ENCODE assay signal across 21 cellular contexts in the genomic region with DNA sequence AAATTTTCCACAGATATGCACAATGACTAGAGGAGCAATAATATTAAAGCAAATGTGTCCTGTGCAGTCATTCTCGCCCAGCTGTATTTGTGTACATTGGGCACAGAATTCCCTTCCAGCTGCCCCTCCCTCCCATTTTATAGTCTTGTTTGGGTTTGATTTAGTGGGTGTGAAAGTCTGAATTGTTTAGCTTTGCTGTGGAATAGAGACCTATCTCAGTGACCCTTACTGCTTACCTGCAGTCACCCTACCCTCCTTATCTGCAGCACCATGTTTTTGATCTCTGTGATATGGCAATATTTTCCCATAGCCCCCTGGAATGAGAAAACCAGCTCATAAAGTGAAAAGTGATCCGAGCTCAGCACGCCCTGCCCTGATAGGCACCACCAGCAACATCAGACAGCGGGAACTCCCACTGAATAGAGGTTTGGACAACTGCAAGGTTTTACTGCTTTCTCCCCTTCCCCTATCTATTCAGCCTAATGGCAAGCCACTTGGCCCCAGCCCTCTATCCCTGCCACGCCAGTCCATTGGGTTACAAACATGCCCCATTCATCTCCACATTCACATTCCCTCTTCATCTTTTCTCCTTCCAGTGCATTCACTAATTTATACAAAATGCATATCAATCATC.
DNase-seq lines count a peak whose midpoint lies in the region; ATAC-seq lines count a peak whose summit lies in the region.
"Had no signal": no experiment of that assay in that cellular context is flagged by ENCODE, and none has a peak within 500 bp of the region (broad histone marks: within the 10 kb centered on the region; RNA-seq: fewer than 3 reads in every experiment).

No MANE protein-coding gene starts in this region.

- no peaks in the 10 kb centered on the region for H3K36me3 Mint-ChIP-seq in activated naive CD8-positive, alpha-beta T cell treated with anti-CD3 and anti-CD28 coated beads for 36 hours
- H3K36me3 Mint-ChIP-seq in activated naive CD8-positive, alpha-beta T cell treated with anti-CD3 and anti-CD28 coated beads, Interleukin-2, amount 50 U/mL, for 24 hours (ENCODE audit: low read depth), result no peaks in the 10 kb centered on the region

- H3K27me3 Mint-ChIP-seq in activated naive CD8-positive, alpha-beta T cell treated with anti-CD3 and anti-CD28 coated beads for 36 hours, result no peaks in the 10 kb centered on the region
- no peaks in the 10 kb centered on the region for H3K27me3 Mint-ChIP-seq in activated naive CD8-positive, alpha-beta T cell treated with anti-CD3 and anti-CD28 coated beads, Interleukin-2, amount 50 U/mL, for 24 hours

- peak overlapping the region; percentile 43 for H3K27ac Mint-ChIP-seq in activated naive CD8-positive, alpha-beta T cell treated with anti-CD3 and anti-CD28 coated beads for 36 hours
- no peak overlapping the region for H3K27ac Mint-ChIP-seq in activated naive CD8-positive, alpha-beta T cell treated with anti-CD3 and anti-CD28 coated beads, Interleukin-2, amount 50 U/mL, for 24 hours
- H3K27ac Mint-ChIP-seq: CD4-positive, CD25-positive, alpha-beta regulatory T cell had no signal

- H3K9me3 Mint-ChIP-seq in activated naive CD8-positive, alpha-beta T cell treated with anti-CD3 and anti-CD28 coated beads for 36 hours, result no peaks in the 10 kb centered on the region
- no peaks in the 10 kb centered on the region for H3K9me3 Mint-ChIP-seq in activated naive CD8-positive, alpha-beta T cell treated with anti-CD3 and anti-CD28 coated beads, Interleukin-2, amount 50 U/mL, for 24 hours
- H3K9me3 Mint-ChIP-seq: H9 had no signal

- no peak for DNase-seq in activated naive CD8-positive, alpha-beta T cell treated with anti-CD3 and anti-CD28 coated beads for 36 hours
- DNase-seq in activated naive CD8-positive, alpha-beta T cell treated with anti-CD3 and anti-CD28 coated beads, Interleukin-2, amount 50 U/mL, for 24 hours, result no peak
- DNase-seq in NCI-H748 treated with DMSO at 0.1 percent for 48 hours (lab: John Stamatoyannopoulos, UW) (peak; percentile 87), left colon (peak in 1 of 2 donors; percentile 31)
- DNase-seq: BE2C; Caco-2; CD4-positive, CD25-positive, alpha-beta regulatory T cell; GF-D8; H9; NCI-H1105 treated with DMSO at 0.1 percent for 48 hours; NCI-H187 treated with DMSO at 0.1 percent for 48 hours; NCI-H345; NCI-H526 treated with DMSO at 0.1 percent for 48 hours; NK-92 treated with Interleukin-12 subunit alpha and Interleukin-12 subunit beta, amount 100 ng/mL, for 24 hours; SIG-M5 had no signal

- peaks cover 26% of the 10 kb centered on the region for H3K4me1 Mint-ChIP-seq in activated naive CD8-positive, alpha-beta T cell treated with anti-CD3 and anti-CD28 coated beads for 36 hours
- H3K4me1 Mint-ChIP-seq in activated naive CD8-positive, alpha-beta T cell treated with anti-CD3 and anti-CD28 coated beads, Interleukin-2, amount 50 U/mL, for 24 hours, result peaks cover 29% of the 10 kb centered on the region

- no peak overlapping the region for H3K4me3 Mint-ChIP-seq in activated naive CD8-positive, alpha-beta T cell treated with anti-CD3 and anti-CD28 coated beads for 36 hours
- no peak overlapping the region for H3K4me3 Mint-ChIP-seq in activated naive CD8-positive, alpha-beta T cell treated with anti-CD3 and anti-CD28 coated beads, Interleukin-2, amount 50 U/mL, for 24 hours
- H3K4me3 Mint-ChIP-seq: CD4-positive, CD25-positive, alpha-beta regulatory T cell; H9 had no signal

- ATAC-seq in activated naive CD8-positive, alpha-beta T cell treated with anti-CD3 and anti-CD28 coated beads, Interleukin-2, amount 50 U/mL, for 24 hours, result no peak
- ATAC-seq in left colon (peak; percentile 97), GM18873 (IDR thresholded peaks at IDR 0.05; ENCODE audit: low FRiP score, unreplicated experiment) (no peak), HG02642 (IDR thresholded peaks at IDR 0.05; ENCODE audit: poor library complexity, unreplicated experiment) (no peak), HG02885 (IDR thresholded peaks at IDR 0.05; ENCODE audit: poor library complexity, unreplicated experiment) (no peak)
- ATAC-seq: GM12878, K562, SK-N-SH treated with all-trans-retinoic acid at 6 μM for 48 hours had no signal

- intact Hi-C loops in left colon (cut with DNase I, micrococcal nuclease), result no loop called here
